Comparison of ENCODE assay signal across 13 cellular contexts in genomic region chrX:115499112-115499805, GRCh38.
DNase-seq lines count a peak whose midpoint lies in the region; ATAC-seq and TF ChIP-seq lines count a peak whose summit lies in the region.
"Had no signal": no experiment of that assay in that cellular context is flagged by ENCODE, and none has a peak within 500 bp of the region (broad histone marks: within the 10 kb centered on the region; RNA-seq: fewer than 3 reads in every experiment).

No MANE protein-coding gene starts in this region.

- H3K36me3 Mint-ChIP-seq in natural killer cell: no peaks in the 10 kb centered on the region
- H3K36me3 Mint-ChIP-seq in activated T-helper 2 cell treated with anti-CD3 and anti-CD28 coated beads, Interferon-gamma antibody, Interleukin-2, Interleukin-4, amounts not matched to agents 10 μg/mL and 5 μg/mL and 100 μg/mL, durations not matched to agents 14 hours and 24 hours and 36 hours (ENCODE audit: low read depth): no peaks in the 10 kb centered on the region
- H3K36me3 Mint-ChIP-seq: activated naive CD4-positive, alpha-beta T cell treated with anti-CD3 and anti-CD28 coated beads, Interleukin-2, amount 50 U/mL, for 72 hours; memory B cell had no signal

- H3K4me1 ChIP-seq in BLaER1 treated with 17β-estradiol and CSF1 and Interleukin-3, amounts not matched to agents 10 nM and 100 nM: peaks cover 5 to 27% (median 18%) of the 10 kb centered on the region in 10 experiments; a peak in 19 of 20 replicates

- TF ChIP-seq CTCF in natural killer cell (IDR thresholded peaks at IDR 0.05): no peak

- H3K9me3 ChIP-seq in BLaER1 treated with 17β-estradiol and CSF1 and Interleukin-3, amounts not matched to agents 10 nM and 100 nM (replicated peaks in 1 of 11): peaks cover 0 to 6% (median 0%) of the 10 kb centered on the region in 11 experiments; a peak in 1 of 22 replicates

- no peak overlapping the region for H3K27ac Mint-ChIP-seq in natural killer cell
- no peak overlapping the region for H3K27ac Mint-ChIP-seq in activated T-helper 2 cell treated with anti-CD3 and anti-CD28 coated beads, Interferon-gamma antibody, Interleukin-2, Interleukin-4, amounts not matched to agents 10 μg/mL and 5 μg/mL and 100 μg/mL, durations not matched to agents 14 hours and 24 hours and 36 hours
- H3K27ac Mint-ChIP-seq: activated CD8-positive, alpha-beta T cell treated with anti-CD3 and anti-CD28 coated beads, Interleukin-2, amount 10 ng/mL, durations not matched to agents 7 days and 5 days; activated naive CD4-positive, alpha-beta T cell treated with anti-CD3 and anti-CD28 coated beads, Interleukin-2, amount 50 U/mL, for 72 hours; memory B cell had no signal

- H3K27me3 Mint-ChIP-seq in natural killer cell (ENCODE audit: low read depth in 2 of 2): peaks cover 6 to 28% of the 10 kb centered on the region in 2 donors
- H3K27me3 Mint-ChIP-seq in activated T-helper 2 cell treated with anti-CD3 and anti-CD28 coated beads, Interferon-gamma antibody, Interleukin-2, Interleukin-4, amounts not matched to agents 10 μg/mL and 5 μg/mL and 100 μg/mL, durations not matched to agents 14 hours and 24 hours and 36 hours (ENCODE audit: low read depth): no peaks in the 10 kb centered on the region
- H3K27me3 Mint-ChIP-seq: memory B cell had no signal

- H3K27ac ChIP-seq in BLaER1 treated with 17β-estradiol and CSF1 and Interleukin-3, amounts not matched to agents 10 nM and 100 nM: peak overlapping the region in 6 of 11 experiments; percentile 21 to 61 (median 52); a peak in 11 of 22 replicates

- ATAC-seq in left lobe of liver: peak; percentile 77
- no peak for ATAC-seq in natural killer cell
- ATAC-seq: activated CD8-positive, alpha-beta T cell treated with anti-CD3 and anti-CD28 coated beads, Interleukin-2, amount 10 ng/mL, durations not matched to agents 7 days and 5 days; activated naive CD4-positive, alpha-beta T cell treated with anti-CD3 and anti-CD28 coated beads, Interleukin-2, amount 50 U/mL, for 72 hours had no signal

- H3K9me3 Mint-ChIP-seq in natural killer cell: no peaks in the 10 kb centered on the region
- H3K9me3 Mint-ChIP-seq in activated T-helper 2 cell treated with anti-CD3 and anti-CD28 coated beads, Interferon-gamma antibody, Interleukin-2, Interleukin-4, amounts not matched to agents 10 μg/mL and 5 μg/mL and 100 μg/mL, durations not matched to agents 14 hours and 24 hours and 36 hours: no peaks in the 10 kb centered on the region
- H3K9me3 Mint-ChIP-seq: activated naive CD4-positive, alpha-beta T cell treated with anti-CD3 and anti-CD28 coated beads, Interleukin-2, amount 50 U/mL, for 72 hours; memory B cell had no signal

- H4K20me1 ChIP-seq in BLaER1 treated with 17β-estradiol and CSF1 and Interleukin-3, amounts not matched to agents 10 nM and 100 nM: no peaks in the 10 kb centered on the region

- H3K4me2 ChIP-seq in BLaER1 treated with 17β-estradiol and CSF1 and Interleukin-3, amounts not matched to agents 10 nM and 100 nM: peak overlapping the region; percentile 12 to 60 (median 32); a peak in 19 of 22 replicates

- peak; percentile 42 to 43 for DNase-seq in Kasumi-1 (lab: John Stamatoyannopoulos, UW)
- peak; percentile 65 for DNase-seq in SK-N-DZ (ENCODE audit: low spot score)
- no peak for DNase-seq in left lobe of liver (ENCODE audit: low spot score)
- DNase-seq in natural killer cell: no peak
- DNase-seq in NCI-H2227 (lab: John Stamatoyannopoulos, UW; ENCODE audit: unreplicated experiment): no peak
- no peak for DNase-seq in effector CD8-positive, alpha-beta T cell (lab: John Stamatoyannopoulos, UW)
- no peak for DNase-seq in activated T-helper 2 cell treated with anti-CD3 and anti-CD28 coated beads, Interferon-gamma antibody, Interleukin-2, Interleukin-4, amounts not matched to agents 10 μg/mL and 5 μg/mL and 100 μg/mL, durations not matched to agents 14 hours and 24 hours and 36 hours (ENCODE audit: low spot score)
- DNase-seq: activated CD8-positive, alpha-beta T cell treated with anti-CD3 and anti-CD28 coated beads, Interleukin-2, amount 10 ng/mL, durations not matched to agents 7 days and 5 days; cortex of kidney; NCI-H2171 treated with DMSO at 0.1 percent for 48 hours had no signal

- H3K4me1 Mint-ChIP-seq in natural killer cell: peaks cover 0 to 5% of the 10 kb centered on the region in 2 donors
- H3K4me1 Mint-ChIP-seq in activated T-helper 2 cell treated with anti-CD3 and anti-CD28 coated beads, Interferon-gamma antibody, Interleukin-2, Interleukin-4, amounts not matched to agents 10 μg/mL and 5 μg/mL and 100 μg/mL, durations not matched to agents 14 hours and 24 hours and 36 hours (ENCODE audit: low read depth): no peaks in the 10 kb centered on the region
- H3K4me1 Mint-ChIP-seq: memory B cell had no signal

- peaks cover 75 to 99% (median 94%) of the 10 kb centered on the region in 11 experiments for H3K27me3 ChIP-seq in BLaER1 treated with 17β-estradiol and CSF1 and Interleukin-3, amounts not matched to agents 10 nM and 100 nM

- H3K9ac ChIP-seq in BLaER1 treated with 17β-estradiol and CSF1 and Interleukin-3, amounts not matched to agents 10 nM and 100 nM: 0 out of 22 replicates have a peak overlapping the region, but pooled peaks of 1 of the 11 experiments have one; percentile 24

- H3K36me3 ChIP-seq in BLaER1 treated with 17β-estradiol and CSF1 and Interleukin-3, amounts not matched to agents 10 nM and 100 nM: no peaks in the 10 kb centered on the region

- no peak overlapping the region for H3K4me3 ChIP-seq in BLaER1 treated with 17β-estradiol and CSF1 and Interleukin-3, amounts not matched to agents 10 nM and 100 nM

- H3K4me3 Mint-ChIP-seq in natural killer cell: no peak overlapping the region
- no peak overlapping the region for H3K4me3 Mint-ChIP-seq in activated T-helper 2 cell treated with anti-CD3 and anti-CD28 coated beads, Interferon-gamma antibody, Interleukin-2, Interleukin-4, amounts not matched to agents 10 μg/mL and 5 μg/mL and 100 μg/mL, durations not matched to agents 14 hours and 24 hours and 36 hours (ENCODE audit: low read depth)
- H3K4me3 Mint-ChIP-seq: activated CD8-positive, alpha-beta T cell treated with anti-CD3 and anti-CD28 coated beads, Interleukin-2, amount 10 ng/mL, durations not matched to agents 7 days and 5 days; memory B cell had no signal

- intact Hi-C loops in natural killer cell (cut with micrococcal nuclease): no loop called here
- intact Hi-C loops in activated T-helper 2 cell treated with anti-CD3 and anti-CD28 coated beads, Interferon-gamma antibody, Interleukin-2, Interleukin-4, amounts not matched to agents 10 μg/mL and 5 μg/mL and 100 μg/mL, durations not matched to agents 14 hours and 24 hours and 36 hours (cut with micrococcal nuclease): no loop called here

Comparison
In these comparisons a context has a peak if more than half of its experiments do, and no peak if none do; other contexts are left out.
1. DNase-seq: peak in Kasumi-1 (2 of 2) and SK-N-DZ (single experiment); none in left lobe of liver (single experiment), natural killer cell (single experiment), NCI-H2227 (single experiment), effector CD8-positive, alpha-beta T cell (single experiment) and activated T-helper 2 cell treated with anti-CD3 and anti-CD28 coated beads, Interferon-gamma antibody, Interleukin-2, Interleukin-4, amounts not matched to agents 10 μg/mL and 5 μg/mL and 100 μg/mL, durations not matched to agents 14 hours and 24 hours and 36 hours (single experiment).